Comparison of ENCODE assay signal across 11 cellular contexts in genomic region chr22:19533857-19534256, GRCh38. TPM values are rescaled to one million over a fixed set of nuclear protein-coding genes. Genes with fewer than 3 reads are reported as not detected.
"Had no signal": no experiment of that assay in that cellular context is flagged by ENCODE, and none has a peak within 500 bp of the region (broad histone marks: within the 10 kb centered on the region; RNA-seq: fewer than 3 reads in every experiment).

No MANE protein-coding gene starts in this region.

- H3K9me3 Mint-ChIP-seq: HFFc6, IgD-negative memory B cell had no signal

- H3K27ac Mint-ChIP-seq: HFFc6, IgD-negative memory B cell had no signal

- DNase-seq: GM23248, GOT3, H7, HFFc6 had no signal

- FAIRE-seq: HepG2 had no signal

- H2AFZ ChIP-seq: GM23248 had no signal

- H3K4me3 ChIP-seq: GM23248, HAP-1 had no signal

- ATAC-seq: HCT116, HepG2 had no signal

- H3K4me1 ChIP-seq: HAP-1 had no signal

- H3K36me3 ChIP-seq: HAP-1 had no signal

- H3K27ac ChIP-seq: GM23248, HL-60 had no signal

- H3K4me3 Mint-ChIP-seq: HFFc6, IgD-negative memory B cell had no signal

- H3K9ac ChIP-seq: GM23248 had no signal

- H3K9me3 ChIP-seq: HAP-1 had no signal

RNA-seq across cellular contexts. Expression of gene CLDN5, which starts 9.6 kb away (rescaled TPM):
- total RNA-seq: GM23248, H4, HepG2, HT1080 had no signal
- polyA plus RNA-seq: GM23248, HepG2 had no signal
